21 cellular contexts compared by ENCODE assay signal in the genomic region with DNA sequence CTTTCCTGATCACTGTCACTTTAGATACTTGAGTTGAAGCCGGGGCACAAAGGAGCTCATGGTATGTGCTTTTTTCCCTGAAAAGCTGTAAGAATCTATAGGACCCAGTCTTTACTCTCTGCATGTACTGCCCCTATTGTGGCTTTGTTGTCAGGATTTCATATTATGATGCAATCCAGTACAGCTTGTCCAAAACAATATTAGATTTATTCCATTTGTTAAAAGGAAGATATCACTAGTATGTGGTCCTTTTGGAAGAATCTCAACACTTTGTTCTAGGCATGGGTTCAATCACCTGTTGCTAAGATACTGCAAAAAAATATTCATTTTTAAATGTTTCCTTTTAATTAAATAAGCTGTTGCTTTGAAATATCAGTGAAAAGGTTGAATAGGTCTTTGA.
DNase-seq lines count a peak whose midpoint lies in the region; ATAC-seq and TF ChIP-seq lines count a peak whose summit lies in the region.
"Had no signal": no experiment of that assay in that cellular context is flagged by ENCODE, and none has a peak within 500 bp of the region (broad histone marks: within the 10 kb centered on the region; RNA-seq: fewer than 3 reads in every experiment).

No MANE protein-coding gene starts in this region.

- no peak overlapping the region for H3K9ac ChIP-seq in IMR-90 (ENCODE audit: low read depth, low read length)
- H3K9ac ChIP-seq in neuronal stem cell (ENCODE audit: low read depth, low read length, poor library complexity): no peak overlapping the region
- H3K9ac ChIP-seq in mesenchymal stem cell (ENCODE audit: low read length): no peak overlapping the region
- H3K9ac ChIP-seq: KMS-11 had no signal

- H3K9me1 ChIP-seq in IMR-90 (ENCODE audit: insufficient read depth, low read length): no peaks in the 10 kb centered on the region

- no peak for TF ChIP-seq EP300 in gastroesophageal sphincter (IDR thresholded peaks at IDR 0.05)

- in situ Hi-C loops in IMR-90 (cut with MboI; ENCODE audit: low sequenced_read_pairs): no loop called here

- H3K27me3 ChIP-seq in IMR-90 (ENCODE audit: control insufficient read depth, insufficient read depth, low read length): peaks cover 2% of the 10 kb centered on the region; the same call in 1 of the 2 replicates
- H3K27me3 ChIP-seq in gastroesophageal sphincter: no peaks in the 10 kb centered on the region
- H3K27me3 ChIP-seq in neuronal stem cell (ENCODE audit: control insufficient read depth in 3 of 3, insufficient read depth in 3 of 3, low read depth in 1 of 3, low read length in 3 of 3): no peaks in the 10 kb centered on the region
- H3K27me3 ChIP-seq in mesenchymal stem cell (ENCODE audit: control insufficient read depth in 1 of 2, insufficient read depth in 1 of 2, low read length in 2 of 2): no peaks in the 10 kb centered on the region

- H3K56ac ChIP-seq in IMR-90 (ENCODE audit: extremely low read depth, insufficient read depth, low read length): no peak overlapping the region

- POLR2A ChIA-PET in IMR-90 (lab: Charles Lee; ENCODE audit: unreplicated experiment): no interaction called here
- POLR2A ChIA-PET in OCI-LY7 (lab: Charles Lee): interaction anchor here (1.1 to 1.5 kb wide), 3 partner anchors 9 to 183 kb away, joined by 3 to 4 read pairs (median 3); no protein-coding TSS in a partner anchor

- TF ChIP-seq CTCF in IMR-90 (conservative IDR thresholded peaks at IDR 0.05; ENCODE audit: low read depth, low read length) (no peak), gastroesophageal sphincter (IDR thresholded peaks at IDR 0.05) (no peak), OCI-LY7 (conservative IDR thresholded peaks at IDR 0.05; ENCODE audit: low read length) (no peak)

- no peak overlapping the region for H2BK5ac ChIP-seq in IMR-90 (ENCODE audit: low read depth, low read length, poor library complexity, severe bottlenecking)
- H2BK5ac ChIP-seq in neuronal stem cell (ENCODE audit: low read length): no peak overlapping the region
- H2BK5ac ChIP-seq in mesenchymal stem cell (ENCODE audit: low read depth, low read length, poor library complexity, severe bottlenecking): no peak overlapping the region

- H4K5ac ChIP-seq in IMR-90 (ENCODE audit: low read depth, low read length): no peak overlapping the region

- no peak overlapping the region for H2AK9ac ChIP-seq in IMR-90 (replicated peaks; ENCODE audit: low read depth, low read length, poor library complexity)

- no peaks in the 10 kb centered on the region for H3K79me2 ChIP-seq in OCI-LY7 (ENCODE audit: insufficient read depth, low read depth, low read length)

- H2BK12ac ChIP-seq in neuronal stem cell (ENCODE audit: low read length): no peak overlapping the region
- no peak overlapping the region for H2BK12ac ChIP-seq in mesenchymal stem cell (ENCODE audit: low read length in 2 of 2)

- no TSS peak for BruUV-seq in IMR-90 (replicated peaks; lab: Mats Ljungman, UMichigan)
- BruUV-seq in OCI-LY7 (replicated peaks; lab: Mats Ljungman, UMichigan): no TSS peak

- no peak overlapping the region for H3K4me2 ChIP-seq in IMR-90 (ENCODE audit: low read depth, low read length)
- H3K4me2 ChIP-seq in neuronal stem cell (ENCODE audit: insufficient read depth, low read length, poor library complexity, severe bottlenecking): no peak overlapping the region
- no peak overlapping the region for H3K4me2 ChIP-seq in OCI-LY7 (ENCODE audit: low read length)
- no peak overlapping the region for H3K4me2 ChIP-seq in mesenchymal stem cell (ENCODE audit: low read length, poor library complexity, severe bottlenecking)
- H3K4me2 ChIP-seq: KMS-11 had no signal

- H2BK120ac ChIP-seq in IMR-90 (ENCODE audit: low read depth, low read length) (no peak overlapping the region), neuronal stem cell (ENCODE audit: low read depth, low read length) (no peak overlapping the region), mesenchymal stem cell (ENCODE audit: low read depth, low read length) (no peak overlapping the region)

- no peak overlapping the region for H2AK5ac ChIP-seq in IMR-90 (ENCODE audit: low read depth, low read length)
- H2AK5ac ChIP-seq in neuronal stem cell (ENCODE audit: low read depth, low read length): no peak overlapping the region
- H2AK5ac ChIP-seq in mesenchymal stem cell (ENCODE audit: low read length, severe bottlenecking): no peak overlapping the region

- H2BK20ac ChIP-seq in IMR-90 (ENCODE audit: low read depth, low read length): no peak overlapping the region

- no peak overlapping the region for H3K14ac ChIP-seq in IMR-90 (replicated peaks; ENCODE audit: low read depth, low read length)
- H3K14ac ChIP-seq in neuronal stem cell (ENCODE audit: low read length): no peak overlapping the region
- no peak overlapping the region for H3K14ac ChIP-seq in mesenchymal stem cell (ENCODE audit: low read length in 2 of 2)

- no CpG with 5 or more reads among the region's 1 CpG for WGBS in IMR-90 (ENCODE audit: extremely low coverage in 2 of 2, insufficient read length in 1 of 2), 2 experiments
- 70 to 90% methylated on average over 1 of the region's 1 CpG for WGBS in gastroesophageal sphincter (ENCODE audit: low coverage in 1 of 2), 2 donors
- WGBS in neuronal stem cell (ENCODE audit: extremely low coverage in 2 of 2, insufficient read length in 2 of 2, insufficient replicate concordance in 1 of 2), 2 donors: no CpG with 5 or more reads among the region's 1 CpG
- no CpG with 5 or more reads among the region's 1 CpG for WGBS in mesenchymal stem cell

- H4K91ac ChIP-seq in IMR-90 (ENCODE audit: insufficient read depth, low read depth, low read length) (no peak overlapping the region), neuronal stem cell (ENCODE audit: low read depth, low read length, poor library complexity) (no peak overlapping the region), mesenchymal stem cell (ENCODE audit: low read length) (no peak overlapping the region)

- no peak for TF ChIP-seq POLR2A in IMR-90 (IDR thresholded peaks at IDR 0.05; ENCODE audit: low read depth, low read length)
- TF ChIP-seq POLR2A in gastroesophageal sphincter (IDR thresholded peaks at IDR 0.05): no peak

- H3K79me1 ChIP-seq in IMR-90 (ENCODE audit: low read depth in 1 of 2, low read length in 2 of 2): no peaks in the 10 kb centered on the region
- no peaks in the 10 kb centered on the region for H3K79me1 ChIP-seq in neuronal stem cell (ENCODE audit: low read depth, low read length)
- H3K79me1 ChIP-seq in mesenchymal stem cell (replicated peaks; ENCODE audit: low read length, poor library complexity, severe bottlenecking): no peaks in the 10 kb centered on the region

- dilution Hi-C loops in IMR-90 (cut with HindIII; ENCODE audit: low sequenced_read_pairs, unreplicated experiment): no loop called here

- no peak overlapping the region for H3K4me3 ChIP-seq in IMR-90 (ENCODE audit: insufficient read depth, low read depth, low read length)
- no peak overlapping the region for H3K4me3 ChIP-seq in gastroesophageal sphincter
- no peak overlapping the region for H3K4me3 ChIP-seq in neuronal stem cell (ENCODE audit: low read length in 2 of 2)
- H3K4me3 ChIP-seq in OCI-LY7 (ENCODE audit: low read depth, low read length, poor library complexity, severe bottlenecking): no peak overlapping the region
- no peak overlapping the region for H3K4me3 ChIP-seq in mesenchymal stem cell (ENCODE audit: insufficient read depth in 1 of 2, low read depth in 1 of 2, low read length in 2 of 2)

- H3K23ac ChIP-seq in IMR-90 (ENCODE audit: low read depth, low read length): no peak overlapping the region
- no peak overlapping the region for H3K23ac ChIP-seq in neuronal stem cell (ENCODE audit: low read depth, low read length, poor library complexity)
- H3K23ac ChIP-seq in mesenchymal stem cell (ENCODE audit: low read length in 2 of 2): no peak overlapping the region

- CTCF ChIA-PET in IMR-90 (lab: Yijun Ruan, JAX) (interaction anchor here (1.2 to 1.3 kb wide), 2 partner anchors 9 to 10 kb away, joined by 4 to 7 read pairs; no protein-coding TSS in a partner anchor), OCI-LY7 (lab: Charles Lee; ENCODE audit: unreplicated experiment) (no interaction called here)

- no peaks in the 10 kb centered on the region for H3K36me3 ChIP-seq in IMR-90 (ENCODE audit: control insufficient read depth, insufficient read depth, low read length)
- H3K36me3 ChIP-seq in gastroesophageal sphincter: no peaks in the 10 kb centered on the region
- no peaks in the 10 kb centered on the region for H3K36me3 ChIP-seq in neuronal stem cell (replicated peaks in 1 of 2; ENCODE audit: control insufficient read depth in 2 of 2, insufficient read depth in 2 of 2, low read length in 2 of 2)
- no peaks in the 10 kb centered on the region for H3K36me3 ChIP-seq in OCI-LY7 (ENCODE audit: insufficient read depth, low read length)
- no peaks in the 10 kb centered on the region for H3K36me3 ChIP-seq in mesenchymal stem cell (ENCODE audit: control insufficient read depth in 1 of 2, insufficient read depth in 2 of 2, low read depth in 1 of 2, low read length in 2 of 2)

- H3K18ac ChIP-seq in IMR-90 (ENCODE audit: low read depth, low read length) (no peak overlapping the region), neuronal stem cell (ENCODE audit: low read length) (no peak overlapping the region), mesenchymal stem cell (ENCODE audit: low read depth in 1 of 2, low read length in 2 of 2) (no peak overlapping the region)

- H3K4me1 ChIP-seq in IMR-90 (ENCODE audit: control insufficient read depth, insufficient read depth, low read length) (no peaks in the 10 kb centered on the region), gastroesophageal sphincter (peaks cover 6 to 17% (median 7%) of the 10 kb centered on the region in 3 donors), neuronal stem cell (ENCODE audit: control insufficient read depth in 2 of 2, insufficient read depth in 1 of 2, low read depth in 1 of 2, low read length in 2 of 2) (peaks cover 0 to 2% of the 10 kb centered on the region in 2 donors), OCI-LY7 (ENCODE audit: insufficient read depth, low read length, poor library complexity, severe bottlenecking) (no peaks in the 10 kb centered on the region), mesenchymal stem cell (ENCODE audit: control insufficient read depth, insufficient read depth, low read depth, low read length) (no peaks in the 10 kb centered on the region)

- H3K27ac ChIP-seq in IMR-90 (ENCODE audit: insufficient read depth, low read length) (no peak overlapping the region), gastroesophageal sphincter (no peak overlapping the region), neuronal stem cell (replicated peaks; ENCODE audit: low read length) (no peak overlapping the region), OCI-LY7 (ENCODE audit: low read depth, low read length, poor library complexity, severe bottlenecking) (no peak overlapping the region), mesenchymal stem cell (ENCODE audit: low read length, poor library complexity, severe bottlenecking) (no peak overlapping the region)
- H3K27ac ChIP-seq: HL-60, KMS-11 had no signal

- DNase-seq in IMR-90 (no peak), amniotic epithelial cell (ENCODE audit: low read depth) (peak; percentile 23), neuronal stem cell (ENCODE audit: low spot score) (no peak), OCI-LY7 (ENCODE audit: low spot score) (no peak), mesenchymal stem cell (no peak), NCI-H748 treated with DMSO at 0.1 percent for 48 hours (lab: John Stamatoyannopoulos, UW) (no peak)
- DNase-seq: CD4-positive, CD25-positive, alpha-beta regulatory T cell; DMS79; H7; HFFc6; MV-4-11; NCI-H1105 treated with DMSO at 0.1 percent for 48 hours; NCI-H1694; NCI-H2081; NCI-H2171; NCI-H345; NCI-H524 treated with DMSO at 0.1 percent for 48 hours; OCI-M1 had no signal

- no peak overlapping the region for H3K4ac ChIP-seq in IMR-90 (ENCODE audit: low read depth, low read length)
- H3K4ac ChIP-seq in neuronal stem cell (ENCODE audit: low read length): no peak overlapping the region
- no peak overlapping the region for H3K4ac ChIP-seq in mesenchymal stem cell (ENCODE audit: low read depth in 1 of 2, low read length in 2 of 2)

- no peak overlapping the region for H2AFZ ChIP-seq in IMR-90 (replicated peaks; ENCODE audit: low read length, poor library complexity)
- peak overlapping the region; percentile 6 for H2AFZ ChIP-seq in neuronal stem cell (ENCODE audit: low read length)
- H2AFZ ChIP-seq in OCI-LY7 (ENCODE audit: low read length): no peak overlapping the region
- H2AFZ ChIP-seq in mesenchymal stem cell (ENCODE audit: low read depth, low read length): no peak overlapping the region

- no peak for TF ChIP-seq RAD21 in IMR-90 (IDR thresholded peaks at IDR 0.05; ENCODE audit: low read length)

- H4K8ac ChIP-seq in IMR-90 (ENCODE audit: low read depth in 2 of 2, low read length in 2 of 2): no peak overlapping the region
- H4K8ac ChIP-seq in neuronal stem cell (ENCODE audit: low read depth, low read length): no peak overlapping the region
- H4K8ac ChIP-seq in mesenchymal stem cell (ENCODE audit: low read length): no peak overlapping the region

- no peaks in the 10 kb centered on the region for H3K9me2 ChIP-seq in OCI-LY7 (ENCODE audit: insufficient read depth, low read length)

- H3K9me3 ChIP-seq in IMR-90 (ENCODE audit: control insufficient read depth, insufficient read depth, low read length) (no peaks in the 10 kb centered on the region), gastroesophageal sphincter (no peaks in the 10 kb centered on the region), neuronal stem cell (replicated peaks in 1 of 2; ENCODE audit: control insufficient read depth in 2 of 2, insufficient read depth in 1 of 2, low read depth in 1 of 2, low read length in 2 of 2) (no peaks in the 10 kb centered on the region), OCI-LY7 (ENCODE audit: low read length) (no peaks in the 10 kb centered on the region), mesenchymal stem cell (ENCODE audit: control insufficient read depth, low read length) (no peaks in the 10 kb centered on the region)

- no peak overlapping the region for H2BK15ac ChIP-seq in IMR-90 (ENCODE audit: low read depth, low read length)
- H2BK15ac ChIP-seq in neuronal stem cell (ENCODE audit: low read length): no peak overlapping the region
- H2BK15ac ChIP-seq in mesenchymal stem cell (ENCODE audit: low read depth, poor library complexity, severe bottlenecking): no peak overlapping the region

- no peaks in the 10 kb centered on the region for H4K20me1 ChIP-seq in IMR-90 (ENCODE audit: insufficient read depth, low read length)
- H4K20me1 ChIP-seq in OCI-LY7 (ENCODE audit: insufficient read depth, low read length): no peaks in the 10 kb centered on the region

- ATAC-seq in IMR-90 (ENCODE audit: low read depth) (no peak), gastroesophageal sphincter (peak; percentile 56)

- intact Hi-C loops in IMR-90 (cut with micrococcal nuclease) (no loop called here), OCI-LY7 (cut with micrococcal nuclease; ENCODE audit: unreplicated experiment) (no loop called here)
